16 cellular contexts compared by ENCODE assay signal in the genomic region with DNA sequence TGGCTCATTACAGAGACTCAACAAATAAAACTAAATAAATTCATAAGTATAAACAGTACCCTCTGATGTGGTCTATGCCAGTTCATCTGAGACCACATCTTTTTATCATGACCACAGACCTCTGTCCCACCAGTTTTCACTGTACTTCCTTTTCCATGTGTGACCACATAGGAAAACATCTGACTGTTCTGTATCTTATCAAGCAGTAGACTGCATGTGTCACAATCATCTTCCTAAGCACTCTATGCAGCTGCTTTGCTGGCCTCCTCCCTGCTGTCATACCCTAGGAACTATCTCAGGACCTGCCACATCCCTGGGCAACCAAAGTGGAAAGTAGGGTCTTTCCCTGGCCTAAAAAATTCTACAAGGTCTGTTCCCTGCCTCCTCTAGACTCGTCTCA.
DNase-seq lines count a peak whose midpoint lies in the region; ATAC-seq and TF ChIP-seq lines count a peak whose summit lies in the region.
"Had no signal": no experiment of that assay in that cellular context is flagged by ENCODE, and none has a peak within 500 bp of the region (broad histone marks: within the 10 kb centered on the region; RNA-seq: fewer than 3 reads in every experiment).

No MANE protein-coding gene starts in this region.

- H3K9me3 ChIP-seq in mammary epithelial cell (replicated peaks; ENCODE audit: insufficient read depth, low read length) = no peaks in the 10 kb centered on the region
- H3K9me3 ChIP-seq: A549; BLaER1 treated with 17β-estradiol and CSF1 and Interleukin-3, amounts not matched to agents 10 nM and 100 nM; HAP-1 had no signal

- no TSS peak for BruUV-seq in mammary epithelial cell (replicated peaks; lab: Mats Ljungman, UMichigan)

- H3K9ac ChIP-seq in mammary epithelial cell (ENCODE audit: insufficient read depth, low read length) = no peak overlapping the region
- H3K9ac ChIP-seq: BLaER1 treated with 17β-estradiol and CSF1 and Interleukin-3, amounts not matched to agents 10 nM and 100 nM had no signal

- H3K4me2 ChIP-seq in mammary epithelial cell (ENCODE audit: insufficient read depth, low read depth, low read length) = no peak overlapping the region
- H3K4me2 ChIP-seq: A549 had no signal

- no peak overlapping the region for H2AFZ ChIP-seq in mammary epithelial cell (ENCODE audit: low read depth, low read length)

- TF ChIP-seq CTCF in mammary epithelial cell (conservative IDR thresholded peaks at IDR 0.05 in 1 of 2, IDR thresholded peaks at IDR 0.05 in 1 of 2; ENCODE audit: extremely low read depth in 1 of 2, insufficient read depth in 1 of 2, low read depth in 1 of 2, low read length in 2 of 2) = no peak

- H3K27me3 ChIP-seq in mammary epithelial cell (ENCODE audit: insufficient read depth, low read length) = no peaks in the 10 kb centered on the region
- H3K27me3 ChIP-seq: BLaER1 treated with 17β-estradiol and CSF1 and Interleukin-3, amounts not matched to agents 10 nM and 100 nM had no signal

- no peaks in the 10 kb centered on the region for H4K20me1 ChIP-seq in mammary epithelial cell (ENCODE audit: insufficient read depth, low read length)
- H4K20me1 ChIP-seq: BLaER1 treated with 17β-estradiol and CSF1 and Interleukin-3, amounts not matched to agents 10 nM and 100 nM had no signal

- ATAC-seq in left ventricle myocardium superior = no peak
- ATAC-seq: A549 had no signal

- no peaks in the 10 kb centered on the region for H3K4me1 ChIP-seq in mammary epithelial cell (ENCODE audit: insufficient read depth, low read length)
- H3K4me1 ChIP-seq: A549, HAP-1 had no signal

- in situ Hi-C loops in mammary epithelial cell (cut with MboI; ENCODE audit: low sequenced_read_pairs in 2 of 2) = no loop called here

- H3K27ac ChIP-seq in mammary epithelial cell (ENCODE audit: insufficient read depth, low read depth, low read length) = no peak overlapping the region
- H3K27ac ChIP-seq: A549; BLaER1 treated with 17β-estradiol and CSF1 and Interleukin-3, amounts not matched to agents 10 nM and 100 nM; HL-60 had no signal

- WGBS in mammary epithelial cell (ENCODE audit: low coverage, missing lambda C conversion rate) = 75% methylated on average over 1 of the region's 1 CpG

- no peaks in the 10 kb centered on the region for H3K79me2 ChIP-seq in mammary epithelial cell (ENCODE audit: insufficient read depth, low read length)

- CTCF ChIA-PET in mammary epithelial cell (lab: Charles Lee; ENCODE audit: low non-redundant PET) = no interaction called here

- no peak overlapping the region for H3K4me3 ChIP-seq in mammary epithelial cell (replicated peaks in 1 of 3; ENCODE audit: insufficient read depth in 1 of 3, low read depth in 2 of 3, low read length in 3 of 3)
- H3K4me3 ChIP-seq: A549; BLaER1 treated with 17β-estradiol and CSF1 and Interleukin-3, amounts not matched to agents 10 nM and 100 nM; HAP-1 had no signal

- intact Hi-C loops in mammary epithelial cell (cut with micrococcal nuclease) = no loop called here
- intact Hi-C loops in left ventricle myocardium superior (cut with micrococcal nuclease) = no loop called here

- DNase-seq in GF-D8 (lab: John Stamatoyannopoulos, UW) = peak; percentile 8
- peak; percentile 20 for DNase-seq in SW480 (ENCODE audit: low spot score)
- DNase-seq in kidney tubule cell (ENCODE audit: low spot score) = peak; percentile 12
- no peak for DNase-seq in activated T-cell treated with anti-CD3 and anti-CD28 coated beads for 4 hours
- no peak for DNase-seq in NCI-H128 (lab: John Stamatoyannopoulos, UW; ENCODE audit: unreplicated experiment)
- DNase-seq in mammary epithelial cell = no peak
- DNase-seq in left ventricle myocardium superior = no peak
- DNase-seq: Calu3; CD4-positive, CD25-positive, alpha-beta regulatory T cell; DMS 273 treated with DMSO at 0.1 percent for 48 hours; DMS79; GOT3 had no signal

- dilution Hi-C loops in mammary epithelial cell (cut with HindIII; ENCODE audit: low sequenced_read_pairs) = no loop called here

- H3K36me3 ChIP-seq in mammary epithelial cell (ENCODE audit: insufficient read depth, low read length) = no peaks in the 10 kb centered on the region
- H3K36me3 ChIP-seq: BLaER1 treated with 17β-estradiol and CSF1 and Interleukin-3, amounts not matched to agents 10 nM and 100 nM; HAP-1 had no signal

Comparison
In these comparisons a context has a peak if more than half of its experiments do, and no peak if none do; other contexts are left out.
1. DNase-seq: peak in GF-D8 (single experiment), SW480 (single experiment) and kidney tubule cell (single experiment); none in activated T-cell treated with anti-CD3 and anti-CD28 coated beads for 4 hours (single experiment), NCI-H128 (single experiment), mammary epithelial cell (single experiment) and left ventricle myocardium superior (single experiment).